In the genomic region with DNA sequence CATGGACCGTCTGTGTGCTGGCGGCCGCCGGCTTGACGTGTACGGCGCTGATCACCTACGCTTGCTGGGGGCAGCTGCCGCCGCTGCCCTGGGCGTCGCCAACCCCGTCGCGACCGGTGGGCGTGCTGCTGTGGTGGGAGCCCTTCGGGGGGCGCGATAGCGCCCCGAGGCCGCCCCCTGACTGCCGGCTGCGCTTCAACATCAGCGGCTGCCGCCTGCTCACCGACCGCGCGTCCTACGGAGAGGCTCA, we compare ENCODE assay signal across 1 cellular context.
TF ChIP-seq lines count a peak whose summit lies in the region.

No MANE protein-coding gene starts in this region.

TF ChIP-seq in SK-N-SH treated with all-trans-retinoic acid at 6 μM for 48 hours, 23 proteins besides CTCF, POLR2A, EP300 and RAD21 (continued from another document):
- TF ChIP-seq, protein P1, sequence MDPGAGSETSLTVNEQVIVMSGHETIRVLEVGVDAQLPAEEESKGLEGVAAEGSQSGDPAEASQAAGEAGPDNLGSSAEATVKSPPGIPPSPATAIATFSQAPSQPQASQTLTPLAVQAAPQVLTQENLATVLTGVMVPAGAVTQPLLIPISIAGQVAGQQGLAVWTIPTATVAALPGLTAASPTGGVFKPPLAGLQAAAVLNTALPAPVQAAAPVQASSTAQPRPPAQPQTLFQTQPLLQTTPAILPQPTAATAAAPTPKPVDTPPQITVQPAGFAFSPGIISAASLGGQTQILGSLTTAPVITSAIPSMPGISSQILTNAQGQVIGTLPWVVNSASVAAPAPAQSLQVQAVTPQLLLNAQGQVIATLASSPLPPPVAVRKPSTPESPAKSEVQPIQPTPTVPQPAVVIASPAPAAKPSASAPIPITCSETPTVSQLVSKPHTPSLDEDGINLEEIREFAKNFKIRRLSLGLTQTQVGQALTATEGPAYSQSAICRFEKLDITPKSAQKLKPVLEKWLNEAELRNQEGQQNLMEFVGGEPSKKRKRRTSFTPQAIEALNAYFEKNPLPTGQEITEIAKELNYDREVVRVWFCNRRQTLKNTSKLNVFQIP (CRISPR knock-in tag; IDR thresholded peaks at IDR 0.05; ENCODE audit: borderline replicate concordance, low read depth), result no peak
